1 cellular context compared by ENCODE assay signal in the genomic region with DNA sequence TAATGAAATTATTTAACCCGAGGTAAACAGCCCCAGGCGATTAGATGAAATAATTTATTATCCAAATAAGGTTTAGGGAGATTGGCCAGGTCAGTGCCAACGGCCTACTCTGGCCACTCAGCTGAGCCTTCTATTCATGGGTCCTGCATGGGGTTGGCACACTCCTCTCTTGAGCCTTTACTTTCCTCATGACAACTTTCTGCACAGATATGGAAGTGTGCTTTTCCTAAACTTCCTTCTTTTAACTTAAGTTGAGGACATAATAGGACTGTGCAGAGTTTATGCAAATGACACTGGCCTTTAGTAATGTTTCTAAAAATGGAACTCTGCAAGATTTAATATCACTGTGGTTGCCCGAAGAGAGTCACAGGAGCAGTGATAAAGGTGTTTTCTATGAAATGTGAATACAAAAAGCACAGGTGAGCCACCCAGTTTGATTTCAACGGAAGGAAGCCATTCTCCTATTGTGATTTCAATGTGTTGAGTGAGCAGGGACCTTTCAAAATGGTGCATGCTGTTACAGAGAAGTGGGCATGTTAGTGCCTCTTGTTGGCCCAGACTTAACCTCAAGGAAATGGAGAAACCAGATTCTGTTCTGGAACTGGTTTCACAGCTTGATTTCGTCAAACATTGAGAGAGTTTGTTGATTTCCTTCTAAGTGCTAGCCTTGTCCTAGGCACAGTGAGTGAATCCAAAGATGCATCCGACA.
TF ChIP-seq lines count a peak whose summit lies in the region.

No MANE protein-coding gene starts in this region.

TF ChIP-seq in GM23338, 12 proteins besides CTCF, POLR2A, EP300 and RAD21 (continued from another document):
- TF ChIP-seq, protein P1, sequence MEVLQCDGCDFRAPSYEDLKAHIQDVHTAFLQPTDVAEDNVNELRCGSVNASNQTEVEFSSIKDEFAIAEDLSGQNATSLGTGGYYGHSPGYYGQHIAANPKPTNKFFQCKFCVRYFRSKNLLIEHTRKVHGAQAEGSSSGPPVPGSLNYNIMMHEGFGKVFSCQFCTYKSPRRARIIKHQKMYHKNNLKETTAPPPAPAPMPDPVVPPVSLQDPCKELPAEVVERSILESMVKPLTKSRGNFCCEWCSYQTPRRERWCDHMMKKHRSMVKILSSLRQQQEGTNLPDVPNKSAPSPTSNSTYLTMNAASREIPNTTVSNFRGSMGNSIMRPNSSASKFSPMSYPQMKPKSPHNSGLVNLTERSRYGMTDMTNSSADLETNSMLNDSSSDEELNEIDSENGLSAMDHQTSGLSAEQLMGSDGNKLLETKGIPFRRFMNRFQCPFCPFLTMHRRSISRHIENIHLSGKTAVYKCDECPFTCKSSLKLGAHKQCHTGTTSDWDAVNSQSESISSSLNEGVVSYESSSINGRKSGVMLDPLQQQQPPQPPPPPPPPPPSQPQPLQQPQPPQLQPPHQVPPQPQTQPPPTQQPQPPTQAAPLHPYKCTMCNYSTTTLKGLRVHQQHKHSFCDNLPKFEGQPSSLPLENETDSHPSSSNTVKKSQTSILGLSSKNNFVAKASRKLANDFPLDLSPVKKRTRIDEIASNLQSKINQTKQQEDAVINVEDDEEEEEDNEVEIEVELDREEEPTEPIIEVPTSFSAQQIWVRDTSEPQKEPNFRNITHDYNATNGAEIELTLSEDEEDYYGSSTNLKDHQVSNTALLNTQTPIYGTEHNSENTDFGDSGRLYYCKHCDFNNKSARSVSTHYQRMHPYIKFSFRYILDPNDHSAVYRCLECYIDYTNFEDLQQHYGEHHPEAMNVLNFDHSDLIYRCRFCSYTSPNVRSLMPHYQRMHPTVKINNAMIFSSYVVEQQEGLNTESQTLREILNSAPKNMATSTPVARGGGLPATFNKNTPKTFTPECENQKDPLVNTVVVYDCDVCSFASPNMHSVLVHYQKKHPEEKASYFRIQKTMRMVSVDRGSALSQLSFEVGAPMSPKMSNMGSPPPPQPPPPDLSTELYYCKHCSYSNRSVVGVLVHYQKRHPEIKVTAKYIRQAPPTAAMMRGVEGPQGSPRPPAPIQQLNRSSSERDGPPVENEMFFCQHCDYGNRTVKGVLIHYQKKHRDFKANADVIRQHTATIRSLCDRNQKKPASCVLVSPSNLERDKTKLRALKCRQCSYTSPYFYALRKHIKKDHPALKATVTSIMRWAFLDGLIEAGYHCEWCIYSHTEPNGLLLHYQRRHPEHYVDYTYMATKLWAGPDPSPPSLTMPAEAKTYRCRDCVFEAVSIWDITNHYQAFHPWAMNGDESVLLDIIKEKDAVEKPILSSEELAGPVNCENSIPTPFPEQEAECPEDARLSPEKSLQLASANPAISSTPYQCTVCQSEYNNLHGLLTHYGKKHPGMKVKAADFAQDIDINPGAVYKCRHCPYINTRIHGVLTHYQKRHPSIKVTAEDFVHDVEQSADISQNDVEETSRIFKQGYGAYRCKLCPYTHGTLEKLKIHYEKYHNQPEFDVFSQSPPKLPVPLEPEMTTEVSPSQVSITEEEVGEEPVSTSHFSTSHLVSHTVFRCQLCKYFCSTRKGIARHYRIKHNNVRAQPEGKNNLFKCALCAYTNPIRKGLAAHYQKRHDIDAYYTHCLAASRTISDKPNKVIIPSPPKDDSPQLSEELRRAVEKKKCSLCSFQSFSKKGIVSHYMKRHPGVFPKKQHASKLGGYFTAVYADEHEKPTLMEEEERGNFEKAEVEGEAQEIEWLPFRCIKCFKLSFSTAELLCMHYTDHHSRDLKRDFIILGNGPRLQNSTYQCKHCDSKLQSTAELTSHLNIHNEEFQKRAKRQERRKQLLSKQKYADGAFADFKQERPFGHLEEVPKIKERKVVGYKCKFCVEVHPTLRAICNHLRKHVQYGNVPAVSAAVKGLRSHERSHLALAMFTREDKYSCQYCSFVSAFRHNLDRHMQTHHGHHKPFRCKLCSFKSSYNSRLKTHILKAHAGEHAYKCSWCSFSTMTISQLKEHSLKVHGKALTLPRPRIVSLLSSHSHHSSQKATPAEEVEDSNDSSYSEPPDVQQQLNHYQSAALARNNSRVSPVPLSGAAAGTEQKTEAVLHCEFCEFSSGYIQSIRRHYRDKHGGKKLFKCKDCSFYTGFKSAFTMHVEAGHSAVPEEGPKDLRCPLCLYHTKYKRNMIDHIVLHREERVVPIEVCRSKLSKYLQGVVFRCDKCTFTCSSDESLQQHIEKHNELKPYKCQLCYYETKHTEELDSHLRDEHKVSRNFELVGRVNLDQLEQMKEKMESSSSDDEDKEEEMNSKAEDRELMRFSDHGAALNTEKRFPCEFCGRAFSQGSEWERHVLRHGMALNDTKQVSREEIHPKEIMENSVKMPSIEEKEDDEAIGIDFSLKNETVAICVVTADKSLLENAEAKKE (CRISPR knock-in tag; IDR thresholded peaks at IDR 0.05) = no peak
- TF ChIP-seq, protein P2, sequence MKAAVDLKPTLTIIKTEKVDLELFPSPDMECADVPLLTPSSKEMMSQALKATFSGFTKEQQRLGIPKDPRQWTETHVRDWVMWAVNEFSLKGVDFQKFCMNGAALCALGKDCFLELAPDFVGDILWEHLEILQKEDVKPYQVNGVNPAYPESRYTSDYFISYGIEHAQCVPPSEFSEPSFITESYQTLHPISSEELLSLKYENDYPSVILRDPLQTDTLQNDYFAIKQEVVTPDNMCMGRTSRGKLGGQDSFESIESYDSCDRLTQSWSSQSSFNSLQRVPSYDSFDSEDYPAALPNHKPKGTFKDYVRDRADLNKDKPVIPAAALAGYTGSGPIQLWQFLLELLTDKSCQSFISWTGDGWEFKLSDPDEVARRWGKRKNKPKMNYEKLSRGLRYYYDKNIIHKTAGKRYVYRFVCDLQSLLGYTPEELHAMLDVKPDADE (IDR thresholded peaks at IDR 0.05) = no peak
- TF ChIP-seq STAT1 (IDR thresholded peaks at IDR 0.05; ENCODE audit: unreplicated experiment) = no peak
- no peak for TF ChIP-seq ZNF331 (CRISPR knock-in tag; IDR thresholded peaks at IDR 0.05; ENCODE audit: low read depth)
- no peak for TF ChIP-seq ZNF114 (CRISPR knock-in tag; IDR thresholded peaks at IDR 0.05)
- TF ChIP-seq, protein P3, sequence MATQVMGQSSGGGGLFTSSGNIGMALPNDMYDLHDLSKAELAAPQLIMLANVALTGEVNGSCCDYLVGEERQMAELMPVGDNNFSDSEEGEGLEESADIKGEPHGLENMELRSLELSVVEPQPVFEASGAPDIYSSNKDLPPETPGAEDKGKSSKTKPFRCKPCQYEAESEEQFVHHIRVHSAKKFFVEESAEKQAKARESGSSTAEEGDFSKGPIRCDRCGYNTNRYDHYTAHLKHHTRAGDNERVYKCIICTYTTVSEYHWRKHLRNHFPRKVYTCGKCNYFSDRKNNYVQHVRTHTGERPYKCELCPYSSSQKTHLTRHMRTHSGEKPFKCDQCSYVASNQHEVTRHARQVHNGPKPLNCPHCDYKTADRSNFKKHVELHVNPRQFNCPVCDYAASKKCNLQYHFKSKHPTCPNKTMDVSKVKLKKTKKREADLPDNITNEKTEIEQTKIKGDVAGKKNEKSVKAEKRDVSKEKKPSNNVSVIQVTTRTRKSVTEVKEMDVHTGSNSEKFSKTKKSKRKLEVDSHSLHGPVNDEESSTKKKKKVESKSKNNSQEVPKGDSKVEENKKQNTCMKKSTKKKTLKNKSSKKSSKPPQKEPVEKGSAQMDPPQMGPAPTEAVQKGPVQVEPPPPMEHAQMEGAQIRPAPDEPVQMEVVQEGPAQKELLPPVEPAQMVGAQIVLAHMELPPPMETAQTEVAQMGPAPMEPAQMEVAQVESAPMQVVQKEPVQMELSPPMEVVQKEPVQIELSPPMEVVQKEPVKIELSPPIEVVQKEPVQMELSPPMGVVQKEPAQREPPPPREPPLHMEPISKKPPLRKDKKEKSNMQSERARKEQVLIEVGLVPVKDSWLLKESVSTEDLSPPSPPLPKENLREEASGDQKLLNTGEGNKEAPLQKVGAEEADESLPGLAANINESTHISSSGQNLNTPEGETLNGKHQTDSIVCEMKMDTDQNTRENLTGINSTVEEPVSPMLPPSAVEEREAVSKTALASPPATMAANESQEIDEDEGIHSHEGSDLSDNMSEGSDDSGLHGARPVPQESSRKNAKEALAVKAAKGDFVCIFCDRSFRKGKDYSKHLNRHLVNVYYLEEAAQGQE (IDR thresholded peaks at IDR 0.05; ENCODE audit: unreplicated experiment) = no peak
- no peak for TF ChIP-seq NANOG (IDR thresholded peaks at IDR 0.05; ENCODE audit: borderline replicate concordance)
- no peak for TF ChIP-seq EZH2phosphoT487 (IDR thresholded peaks at IDR 0.05; ENCODE audit: unreplicated experiment)
- no peak for TF ChIP-seq POLR2AphosphoS5 (IDR thresholded peaks at IDR 0.05; ENCODE audit: low read depth)
- no peak for TF ChIP-seq CREB1 (CRISPR knock-in tag; IDR thresholded peaks at IDR 0.05; ENCODE audit: low read depth)
- no peak for TF ChIP-seq EZH2 (IDR thresholded peaks at IDR 0.05; ENCODE audit: low read depth, unreplicated experiment)
